ENCODE assay signal across 1 cellular context in genomic region chr1:236147068-236147467, GRCh38.
TF ChIP-seq lines count a peak whose summit lies in the region.

No MANE protein-coding gene starts in this region.

TF ChIP-seq in GM12878, 131 proteins besides CTCF, POLR2A, EP300 and RAD21 (continued from another document):
- 0 out of 2 replicates have a peak, but pooled peaks have one; percentile 5 for TF ChIP-seq MLLT1 (IDR thresholded peaks at IDR 0.05)
- 0 out of 2 replicates have a peak, but pooled peaks have one; percentile 29 for TF ChIP-seq HDGF (IDR thresholded peaks at IDR 0.05)
TF ChIP-seq in GM12878: peak in this region for 3.
